Comparison of ENCODE assay signal across 17 cellular contexts in the genomic region with DNA sequence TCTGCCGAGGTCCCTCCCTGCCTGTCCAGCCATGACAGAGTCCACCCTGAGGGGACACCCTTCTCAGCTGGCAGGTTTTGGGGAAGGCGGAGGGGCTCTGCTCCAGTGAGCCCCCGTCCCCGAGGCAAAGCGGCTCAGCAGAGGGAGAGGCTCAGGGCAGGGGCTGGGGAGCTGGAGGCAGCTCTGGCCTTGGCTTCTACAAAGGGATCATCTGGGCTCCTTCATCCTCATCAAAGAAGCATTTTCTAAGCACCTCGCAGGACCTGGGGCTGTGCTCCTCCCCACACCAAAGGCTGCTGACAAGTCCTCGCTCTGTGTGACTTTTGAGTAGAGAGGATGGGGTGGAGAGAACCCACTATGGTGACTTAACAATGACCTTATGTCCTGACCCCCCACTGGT. TPM values are rescaled to one million over a fixed set of nuclear protein-coding genes. Genes with fewer than 3 reads are reported as not detected.
DNase-seq lines count a peak whose midpoint lies in the region; ATAC-seq and TF ChIP-seq lines count a peak whose summit lies in the region.
"Had no signal": no experiment of that assay in that cellular context is flagged by ENCODE, and none has a peak within 500 bp of the region (broad histone marks: within the 10 kb centered on the region; RNA-seq: fewer than 3 reads in every experiment).

No MANE protein-coding gene starts in this region.

- no peaks in the 10 kb centered on the region for H3K9me3 Mint-ChIP-seq in immature natural killer cell
- H3K9me3 Mint-ChIP-seq in CD4-positive, alpha-beta T cell, result no peaks in the 10 kb centered on the region

- H3K36me3 ChIP-seq in BLaER1, result no peaks in the 10 kb centered on the region
- no peaks in the 10 kb centered on the region for H3K36me3 ChIP-seq in OCI-LY1 (ENCODE audit: insufficient read depth, low read length)
- H3K36me3 ChIP-seq in lower lobe of right lung, result peaks cover 16% of the 10 kb centered on the region
- H3K36me3 ChIP-seq: BE2C, Peyer's patch had no signal

- H3K9me3 ChIP-seq in BLaER1 (no peaks in the 10 kb centered on the region), OCI-LY1 (ENCODE audit: low read length) (no peaks in the 10 kb centered on the region), lower lobe of right lung (no peaks in the 10 kb centered on the region)
- H3K9me3 ChIP-seq in CD4-positive, alpha-beta T cell (ENCODE audit: control insufficient read depth, low read length), result no peaks in the 10 kb centered on the region
- H3K9me3 ChIP-seq: BE2C, Peyer's patch had no signal

- H3K27me3 ChIP-seq in BLaER1 (no peaks in the 10 kb centered on the region), OCI-LY1 (ENCODE audit: insufficient read depth, low read length) (no peaks in the 10 kb centered on the region), lower lobe of right lung (ENCODE audit: low read depth) (no peaks in the 10 kb centered on the region)
- no peaks in the 10 kb centered on the region for H3K27me3 ChIP-seq in CD4-positive, alpha-beta T cell (ENCODE audit: control insufficient read depth, insufficient read depth, low read length)
- H3K27me3 ChIP-seq: BE2C, Peyer's patch had no signal

- H3K27ac Mint-ChIP-seq in immature natural killer cell, result no peak overlapping the region
- no peak overlapping the region for H3K27ac Mint-ChIP-seq in CD4-positive, alpha-beta T cell

- no peak overlapping the region for H2AFZ ChIP-seq in OCI-LY1 (ENCODE audit: low read length)

- H3K9ac ChIP-seq in BLaER1 (no peak overlapping the region), OCI-LY1 (ENCODE audit: low read length) (peak overlapping the region; percentile 23; the same call in 1 of the 2 replicates)
- H3K9ac ChIP-seq: KMS-11 had no signal

- POLR2A ChIA-PET in CD4-positive, alpha-beta T cell (lab: Charles Lee), result no interaction called here

- H3K27me3 Mint-ChIP-seq in immature natural killer cell (ENCODE audit: low read depth in 3 of 3), result peaks cover 0 to 1% (median 0%) of the 10 kb centered on the region in 3 donors
- H3K27me3 Mint-ChIP-seq in CD4-positive, alpha-beta T cell, result no peaks in the 10 kb centered on the region

- ATAC-seq in lower lobe of right lung, result no peak
- no peak for ATAC-seq in CD4-positive, alpha-beta T cell (ENCODE audit: poor library complexity)

- H3K4me1 Mint-ChIP-seq in immature natural killer cell, result no peaks in the 10 kb centered on the region
- H3K4me1 Mint-ChIP-seq in CD4-positive, alpha-beta T cell (ENCODE audit: low read depth), result peaks cover 1% of the 10 kb centered on the region

- 0 out of 2 replicates have a peak overlapping the region, but pooled peaks have one; percentile 30 for H3K27ac ChIP-seq in BLaER1
- peak overlapping the region; percentile 100 for H3K27ac ChIP-seq in OCI-LY1 (ENCODE audit: low read depth, low read length, poor library complexity, severe bottlenecking)
- peak overlapping the region; percentile 93 for H3K27ac ChIP-seq in cingulate gyrus (ENCODE audit: low read depth, low read length)
- H3K27ac ChIP-seq in lower lobe of right lung, result no peak overlapping the region
- no peak overlapping the region for H3K27ac ChIP-seq in CD4-positive, alpha-beta T cell (ENCODE audit: low read depth, low read length)
- H3K27ac ChIP-seq: KMS-11 had no signal

- TF ChIP-seq CTCF in OCI-LY1 (IDR thresholded peaks at IDR 0.05; ENCODE audit: low read length) (no peak), lower lobe of right lung (IDR thresholded peaks at IDR 0.05) (no peak)
- TF ChIP-seq CTCF in CD4-positive, alpha-beta T cell (IDR thresholded peaks at IDR 0.05), result no peak

- CTCF ChIA-PET in CD4-positive, alpha-beta T cell (lab: Charles Lee), result no interaction called here

- intact Hi-C loops in lower lobe of right lung (cut with DNase I), result no loop called here
- intact Hi-C loops in CD4-positive, alpha-beta T cell (cut with DNase I, micrococcal nuclease), result no loop called here

- peaks cover 0 to 4% (median 3%) of the 10 kb centered on the region in 3 donors for H3K36me3 Mint-ChIP-seq in immature natural killer cell
- H3K36me3 Mint-ChIP-seq in CD4-positive, alpha-beta T cell (ENCODE audit: low read depth), result no peaks in the 10 kb centered on the region

- H3K4me2 ChIP-seq in BLaER1 (peak overlapping the region; percentile 66; the same call in 1 of the 2 replicates), OCI-LY1 (ENCODE audit: low read length) (no peak overlapping the region; the same call in 1 of the 2 replicates)
- H3K4me2 ChIP-seq: KMS-11 had no signal

- DNase-seq in lower lobe of right lung (peak; percentile 21), immature natural killer cell (no peak), iPS-NIHi7 (ENCODE audit: extremely low spot score) (no peak), ACHN (no peak)
- no peak for DNase-seq in CD4-positive, alpha-beta T cell
- DNase-seq: BE2C, DMS 273 treated with DMSO at 0.1 percent for 48 hours, GOT3, NCI-H1092 treated with DMSO at 0.1 percent for 48 hours, NCI-H1694, NCI-H446, NCI-H748 treated with DMSO at 0.1 percent for 48 hours had no signal

- peaks cover 62% of the 10 kb centered on the region for H3K4me1 ChIP-seq in BLaER1
- H3K4me1 ChIP-seq in OCI-LY1 (ENCODE audit: insufficient read depth, low read length, severe bottlenecking), result peaks cover 73% of the 10 kb centered on the region
- H3K4me1 ChIP-seq in lower lobe of right lung, result peaks cover 7% of the 10 kb centered on the region
- H3K4me1 ChIP-seq: BE2C had no signal

- H3K4me3 Mint-ChIP-seq in immature natural killer cell, result no peak overlapping the region
- H3K4me3 Mint-ChIP-seq in CD4-positive, alpha-beta T cell, result no peak overlapping the region

- H3K9me2 ChIP-seq in OCI-LY1 (ENCODE audit: low read depth, low read length), result no peaks in the 10 kb centered on the region

- H3K4me3 ChIP-seq in BLaER1 (no peak overlapping the region), OCI-LY1 (ENCODE audit: low read depth, low read length, poor library complexity, severe bottlenecking) (no peak overlapping the region), lower lobe of right lung (no peak overlapping the region)
- H3K4me3 ChIP-seq: Peyer's patch had no signal

- H3F3A ChIP-seq in OCI-LY1 (ENCODE audit: insufficient read depth, low read length), result peaks cover 12% of the 10 kb centered on the region

- no peaks in the 10 kb centered on the region for H4K20me1 ChIP-seq in BLaER1
- no peaks in the 10 kb centered on the region for H4K20me1 ChIP-seq in OCI-LY1 (ENCODE audit: insufficient read depth, low read length)

- in situ Hi-C loops in ACHN (cut with HindIII; ENCODE audit: low pct_ligation_motif_present, low pct_unique_long_range_greater_than_20kb, low sequenced_read_pairs), result no loop called here

- no peaks in the 10 kb centered on the region for H3K79me2 ChIP-seq in OCI-LY1 (ENCODE audit: insufficient read depth, low read length)

RNA-seq across cellular contexts. Expression of gene CLSTN1, which starts 21.0 kb away (rescaled TPM):
- 72.3 TPM for total RNA-seq in lower lobe of right lung
- polyA plus RNA-seq in immature natural killer cell, result 10 to 100 TPM in 2 of 3 donors, 1 to 10 TPM in 1; 7.4 to 35.7 (median 11.0) TPM
- total RNA-seq in CD4-positive, alpha-beta T cell, result 10 to 100 TPM; 66.8 to 68.1 TPM

Comparison
In these comparisons a context has a peak if more than half of its experiments do, and no peak if none do; other contexts are left out.
1. H3K27ac ChIP-seq: peak in BLaER1 (single experiment), OCI-LY1 (single experiment) and cingulate gyrus (single experiment); none in lower lobe of right lung (single experiment) and CD4-positive, alpha-beta T cell (single experiment).